ENCODE assay signal across 8 cellular contexts in genomic region chr12:6342140-6342889, GRCh38. TPM values are rescaled to one million over a fixed set of nuclear protein-coding genes. Genes with fewer than 3 reads are reported as not detected.
DNase-seq lines count a peak whose midpoint lies in the region; ATAC-seq and TF ChIP-seq lines count a peak whose summit lies in the region.

No MANE protein-coding gene starts in this region.

- H3K27ac Mint-ChIP-seq in naive thymus-derived CD8-positive, alpha-beta T cell = peak overlapping the region in 1 of 10 donors; percentile 95
- no peak overlapping the region for H3K27ac Mint-ChIP-seq in activated T-helper 2 cell treated with anti-CD3 and anti-CD28 coated beads, Interferon-gamma antibody, Interleukin-2, Interleukin-4, amounts not matched to agents 10 μg/mL and 5 μg/mL and 100 μg/mL, durations not matched to agents 14 hours and 24 hours and 36 hours

- peak in 1 of 4 donors; percentile 8 for TF ChIP-seq EP300 in upper lobe of left lung (IDR thresholded peaks at IDR 0.05)

- no peak for TF ChIP-seq CTCF in cardiac fibroblast (IDR thresholded peaks at IDR 0.05; ENCODE audit: low read depth, low read length)
- no peak for TF ChIP-seq CTCF in lower lobe of right lung (IDR thresholded peaks at IDR 0.05)
- TF ChIP-seq CTCF in upper lobe of left lung (IDR thresholded peaks at IDR 0.05) = no peak

- DNase-seq in NCI-H526 treated with DMSO at 0.1 percent for 48 hours (lab: John Stamatoyannopoulos, UW) (peak; percentile 12), NCI-H526 (lab: John Stamatoyannopoulos, UW) (no peak), cardiac fibroblast (ENCODE audit: low read depth in 2 of 2) (peak in 1 of 2 donors; percentile 48), lower lobe of right lung (no peak), upper lobe of left lung (no peak), NCI-H1436 (lab: John Stamatoyannopoulos, UW) (no peak)
- no peak for DNase-seq in naive thymus-derived CD8-positive, alpha-beta T cell
- no peak for DNase-seq in activated T-helper 2 cell treated with anti-CD3 and anti-CD28 coated beads, Interferon-gamma antibody, Interleukin-2, Interleukin-4, amounts not matched to agents 10 μg/mL and 5 μg/mL and 100 μg/mL, durations not matched to agents 14 hours and 24 hours and 36 hours (ENCODE audit: low spot score)

- H3K27me3 ChIP-seq in lower lobe of right lung (ENCODE audit: low read depth) = no peaks in the 10 kb centered on the region
- H3K27me3 ChIP-seq in upper lobe of left lung = no peaks in the 10 kb centered on the region

- H3K4me1 Mint-ChIP-seq in naive thymus-derived CD8-positive, alpha-beta T cell = peaks cover 35 to 52% (median 51%) of the 10 kb centered on the region in 4 donors
- H3K4me1 Mint-ChIP-seq in activated T-helper 2 cell treated with anti-CD3 and anti-CD28 coated beads, Interferon-gamma antibody, Interleukin-2, Interleukin-4, amounts not matched to agents 10 μg/mL and 5 μg/mL and 100 μg/mL, durations not matched to agents 14 hours and 24 hours and 36 hours (ENCODE audit: low read depth) = peaks cover 43% of the 10 kb centered on the region

- no peak for ATAC-seq in lower lobe of right lung
- ATAC-seq in upper lobe of left lung (ENCODE audit: low FRiP score in 2 of 2) = no peak
- no peak for ATAC-seq in naive thymus-derived CD8-positive, alpha-beta T cell

- H3K4me1 ChIP-seq in lower lobe of right lung (peaks cover 63% of the 10 kb centered on the region), upper lobe of left lung (peaks cover 56 to 75% (median 68%) of the 10 kb centered on the region in 4 donors)

- WGBS in upper lobe of left lung, 2 donors = 36 to 39% methylated on average over 7 of the region's 7 CpGs

- H3K9me3 ChIP-seq in lower lobe of right lung (no peaks in the 10 kb centered on the region), upper lobe of left lung (no peaks in the 10 kb centered on the region)

- H3K4me3 Mint-ChIP-seq in naive thymus-derived CD8-positive, alpha-beta T cell = no peak overlapping the region
- no peak overlapping the region for H3K4me3 Mint-ChIP-seq in activated T-helper 2 cell treated with anti-CD3 and anti-CD28 coated beads, Interferon-gamma antibody, Interleukin-2, Interleukin-4, amounts not matched to agents 10 μg/mL and 5 μg/mL and 100 μg/mL, durations not matched to agents 14 hours and 24 hours and 36 hours (ENCODE audit: low read depth)

- H3K9me3 Mint-ChIP-seq in naive thymus-derived CD8-positive, alpha-beta T cell = no peaks in the 10 kb centered on the region
- H3K9me3 Mint-ChIP-seq in activated T-helper 2 cell treated with anti-CD3 and anti-CD28 coated beads, Interferon-gamma antibody, Interleukin-2, Interleukin-4, amounts not matched to agents 10 μg/mL and 5 μg/mL and 100 μg/mL, durations not matched to agents 14 hours and 24 hours and 36 hours = no peaks in the 10 kb centered on the region

- H3K27me3 Mint-ChIP-seq in naive thymus-derived CD8-positive, alpha-beta T cell = peaks cover 0 to 7% (median 0%) of the 10 kb centered on the region in 5 donors
- H3K27me3 Mint-ChIP-seq in activated T-helper 2 cell treated with anti-CD3 and anti-CD28 coated beads, Interferon-gamma antibody, Interleukin-2, Interleukin-4, amounts not matched to agents 10 μg/mL and 5 μg/mL and 100 μg/mL, durations not matched to agents 14 hours and 24 hours and 36 hours (ENCODE audit: low read depth) = no peaks in the 10 kb centered on the region

- H3K36me3 Mint-ChIP-seq in naive thymus-derived CD8-positive, alpha-beta T cell = peaks cover 0 to 2% (median 0%) of the 10 kb centered on the region in 3 donors
- H3K36me3 Mint-ChIP-seq in activated T-helper 2 cell treated with anti-CD3 and anti-CD28 coated beads, Interferon-gamma antibody, Interleukin-2, Interleukin-4, amounts not matched to agents 10 μg/mL and 5 μg/mL and 100 μg/mL, durations not matched to agents 14 hours and 24 hours and 36 hours (ENCODE audit: low read depth) = peaks cover 4% of the 10 kb centered on the region

- peak overlapping the region; percentile 99 to 100 for H3K4me3 ChIP-seq in cardiac fibroblast (replicated peaks in 1 of 2; ENCODE audit: low read depth in 2 of 2, low read length in 2 of 2)
- peak overlapping the region; percentile 94 for H3K4me3 ChIP-seq in lower lobe of right lung
- H3K4me3 ChIP-seq in upper lobe of left lung = peak overlapping the region in 3 of 4 donors; percentile 68 to 93 (median 75)

- intact Hi-C loops in lower lobe of right lung (cut with DNase I) = loop anchor here (5.0 kb wide), 1 partner anchor 35 kb away; the partner anchor contains the start of gene SCNN1A
- intact Hi-C loops in activated T-helper 2 cell treated with anti-CD3 and anti-CD28 coated beads, Interferon-gamma antibody, Interleukin-2, Interleukin-4, amounts not matched to agents 10 μg/mL and 5 μg/mL and 100 μg/mL, durations not matched to agents 14 hours and 24 hours and 36 hours (cut with micrococcal nuclease) = no loop called here

- TF ChIP-seq POLR2A in upper lobe of left lung (IDR thresholded peaks at IDR 0.05) = peak in 1 of 4 donors; percentile 15

- H3K27ac ChIP-seq in lower lobe of right lung = peak overlapping the region; percentile 97
- peak overlapping the region; percentile 94 to 100 (median 98) for H3K27ac ChIP-seq in upper lobe of left lung

- POLR2A ChIA-PET in naive thymus-derived CD8-positive, alpha-beta T cell (lab: Charles Lee) = interaction anchor here (0.9 to 17.3 kb wide), 7 partner anchors 6 to 152 kb away, joined by 3 to 358 read pairs (median 7); no protein-coding TSS in a partner anchor

- H3K36me3 ChIP-seq in lower lobe of right lung (peaks cover 17% of the 10 kb centered on the region), upper lobe of left lung (peaks cover 0 to 5% (median 0%) of the 10 kb centered on the region in 4 donors)

RNA-seq across cellular contexts. Expression of gene TNFRSF1A, which starts 0.4 kb away (rescaled TPM):
- 165 TPM for total RNA-seq in lower lobe of right lung
- total RNA-seq in upper lobe of left lung = 100 to 1,000 TPM; 140 to 425 (median 202) TPM
- total RNA-seq in naive thymus-derived CD8-positive, alpha-beta T cell = 10 to 100 TPM; 91.7 to 97.6 TPM
- polyA plus RNA-seq in naive thymus-derived CD8-positive, alpha-beta T cell = 10 to 100 TPM; 19.5 to 43.7 (median 31.1) TPM
- total RNA-seq in activated T-helper 2 cell treated with anti-CD3 and anti-CD28 coated beads, Interferon-gamma antibody, Interleukin-2, Interleukin-4, amounts not matched to agents 10 μg/mL and 5 μg/mL and 100 μg/mL, durations not matched to agents 14 hours and 24 hours and 36 hours = 37.6 TPM in 2 replicates

RNA-seq across cellular contexts. Expression of gene PLEKHG6, which starts 31.8 kb away (rescaled TPM):
- total RNA-seq in lower lobe of right lung (2.9 TPM), upper lobe of left lung (1 to 10 TPM in 5 of 6 donors, not detected in 1; 1.1 to 4.8 (median 2.1) TPM)
- total RNA-seq in naive thymus-derived CD8-positive, alpha-beta T cell = not detected
- under 1 TPM; 0.14 to 0.17 (median 0.15) TPM for polyA plus RNA-seq in naive thymus-derived CD8-positive, alpha-beta T cell
- total RNA-seq in activated T-helper 2 cell treated with anti-CD3 and anti-CD28 coated beads, Interferon-gamma antibody, Interleukin-2, Interleukin-4, amounts not matched to agents 10 μg/mL and 5 μg/mL and 100 μg/mL, durations not matched to agents 14 hours and 24 hours and 36 hours = not detected in 2 replicates

RNA-seq across cellular contexts. Expression of gene SCNN1A, which starts 33.0 kb away (rescaled TPM):
- total RNA-seq in lower lobe of right lung (156 TPM), upper lobe of left lung (100 to 1,000 TPM; 153 to 594 (median 346) TPM)
- 1 to 10 TPM; 4.0 to 4.7 TPM for total RNA-seq in naive thymus-derived CD8-positive, alpha-beta T cell
- under 1 TPM; 0.06 to 0.65 (median 0.23) TPM for polyA plus RNA-seq in naive thymus-derived CD8-positive, alpha-beta T cell
- not detected in 2 replicates for total RNA-seq in activated T-helper 2 cell treated with anti-CD3 and anti-CD28 coated beads, Interferon-gamma antibody, Interleukin-2, Interleukin-4, amounts not matched to agents 10 μg/mL and 5 μg/mL and 100 μg/mL, durations not matched to agents 14 hours and 24 hours and 36 hours

RNA-seq across cellular contexts. Expression of gene LTBR, which starts 41.6 kb away (rescaled TPM):
- total RNA-seq in lower lobe of right lung (122 TPM), upper lobe of left lung (100 to 1,000 TPM in 5 of 6 donors, 10 to 100 TPM in 1; 84.9 to 207 (median 150) TPM)
- under 1 TPM; 0.91 to 0.93 TPM for total RNA-seq in naive thymus-derived CD8-positive, alpha-beta T cell
- under 1 TPM in 1 of 3 donors, not detected in 2; 0.23 TPM for polyA plus RNA-seq in naive thymus-derived CD8-positive, alpha-beta T cell
- total RNA-seq in activated T-helper 2 cell treated with anti-CD3 and anti-CD28 coated beads, Interferon-gamma antibody, Interleukin-2, Interleukin-4, amounts not matched to agents 10 μg/mL and 5 μg/mL and 100 μg/mL, durations not matched to agents 14 hours and 24 hours and 36 hours = 0.32 and 0.50 TPM in 2 replicates

Comparison
In these comparisons a context has a peak if more than half of its experiments do, and no peak if none do; other contexts are left out.
1. RNA of gene SCNN1A, which starts 33.0 kb away (total RNA-seq): 153 to 594 TPM in upper lobe of left lung and 156 TPM in lower lobe of right lung (single experiment); 4.0 to 4.7 TPM in naive thymus-derived CD8-positive, alpha-beta T cell and not detected in activated T-helper 2 cell treated with anti-CD3 and anti-CD28 coated beads, Interferon-gamma antibody, Interleukin-2, Interleukin-4, amounts not matched to agents 10 μg/mL and 5 μg/mL and 100 μg/mL, durations not matched to agents 14 hours and 24 hours and 36 hours; every median in the first group is over 10 times any median in the second.
2. Peak in every context shown above with its lines, with median percentiles within 50 percentile points of each other: H3K4me3 ChIP-seq.